Comparison of ENCODE assay signal across 34 cellular contexts in the genomic region with DNA sequence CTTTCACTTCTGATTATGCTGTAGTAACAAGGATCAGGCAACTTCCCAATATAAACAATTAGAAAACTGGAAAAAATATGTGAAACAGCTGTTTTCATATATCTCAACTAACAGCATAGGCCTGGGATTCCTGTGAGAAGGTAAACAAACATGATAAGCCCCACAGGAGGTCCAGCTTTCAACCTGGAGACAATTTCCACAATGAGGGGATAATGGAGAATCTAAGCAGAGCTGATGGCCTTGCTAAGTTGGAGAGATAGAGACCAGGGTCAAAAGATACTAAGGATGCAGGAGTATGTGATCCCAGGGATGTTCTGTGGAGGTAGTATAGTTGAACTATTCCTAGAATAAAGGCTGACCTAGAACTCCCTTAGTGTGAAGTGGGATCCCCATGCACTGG.
"Had no signal": no experiment of that assay in that cellular context is flagged by ENCODE, and none has a peak within 500 bp of the region (broad histone marks: within the 10 kb centered on the region; RNA-seq: fewer than 3 reads in every experiment).

No MANE protein-coding gene starts in this region.

- H3K27ac ChIP-seq: KMS-11 had no signal

- H3K9me3 ChIP-seq: MG63 had no signal

- H3K36me3 ChIP-seq: MG63 had no signal

- DNase-seq: Karpas-422, Kasumi-1, MG63, MM.1S, MV-4-11, NCI-H1048, NCI-H1092, NCI-H1092 treated with DMSO at 0.1 percent for 48 hours, NCI-H1105, NCI-H1105 treated with DMSO at 0.1 percent for 48 hours, NCI-H1417, NCI-H1417 treated with DMSO at 0.1 percent for 48 hours, NCI-H1436, NCI-H1436 treated with DMSO at 0.1 percent for 48 hours, NCI-H146, NCI-H1694, NCI-H1694 treated with DMSO at 0.1 percent for 48 hours, NCI-H187, NCI-H187 treated with DMSO at 0.1 percent for 48 hours, NCI-H1930, NCI-H2029, NCI-H2029 treated with DMSO at 0.1 percent for 48 hours, NCI-H2081, NCI-H2081 treated with DMSO at 0.1 percent for 48 hours, NCI-H2107, NCI-H2171, NCI-H2171 treated with DMSO at 0.1 percent for 48 hours, NCI-H2227 treated with DMSO at 0.1 percent for 48 hours, NCI-H226, NCI-H345, NCI-H446, NCI-H446 treated with DMSO at 0.1 percent for 48 hours, NCI-H510A had no signal

- H3K4me3 ChIP-seq: MG63 had no signal

- H3K4me2 ChIP-seq: KMS-11 had no signal

- H3K27me3 ChIP-seq: MG63 had no signal

- H3K9ac ChIP-seq: KMS-11 had no signal
